In genomic region chr3:135393898-135394525, GRCh38 we compare ENCODE assay signal across 34 cellular contexts.
"Had no signal": no experiment of that assay in that cellular context is flagged by ENCODE, and none has a peak within 500 bp of the region (broad histone marks: within the 10 kb centered on the region; RNA-seq: fewer than 3 reads in every experiment).

No MANE protein-coding gene starts in this region.

- ATAC-seq: activated CD8-positive, alpha-beta T cell treated with anti-CD3 and anti-CD28 coated beads for 36 hours; activated naive CD4-positive, alpha-beta T cell treated with anti-CD3 and anti-CD28 coated beads, Interleukin-2, amount 50 U/mL, for 72 hours; activated T-cell treated with anti-CD3 and anti-CD28 coated beads, Interleukin-2, amount 50 U/mL, for 72 hours; Panc1; SK-N-SH treated with all-trans-retinoic acid at 6 μM for 48 hours had no signal

- DNase-seq: activated B cell treated with CpG ODN at 0.5 μM for 24 hours; activated CD4-positive, alpha-beta T cell treated with anti-CD3 and anti-CD28 coated beads for 1 hour; activated CD4-positive, alpha-beta T cell treated with anti-CD3 and anti-CD28 coated beads for 48 hours; activated CD4-positive, alpha-beta T cell treated with anti-CD3 and anti-CD28 coated beads, Interleukin-2, amount 50 U/mL, for 4 hours; activated CD8-positive, alpha-beta T cell treated with anti-CD3 and anti-CD28 coated beads for 36 hours; activated gamma-delta T cell; activated naive CD4-positive, alpha-beta T cell treated with Interleukin-2 at 50 U/mL for 16 hours; activated T-cell treated with anti-CD3 and anti-CD28 coated beads, Interleukin-2, amount 50 U/mL, for 1 hour; activated T-cell treated with anti-CD3 and anti-CD28 coated beads, Interleukin-2, amount 50 U/mL, for 72 hours; amniotic stem cell; aorta; brain microvascular endothelial cell; Kasumi-1; KG1; MG63; NCI-H1048; NCI-H1105 treated with DMSO at 0.1 percent for 48 hours; NCI-H1436; NCI-H1694; NCI-H1930; NCI-H2081 treated with DMSO at 0.1 percent for 48 hours; NCI-H226; NCI-H446 treated with DMSO at 0.1 percent for 48 hours; NCI-H524; SIG-M5; SW 1271; T-helper 1 cell; T-helper 2 cell; T-helper 9 cell had no signal

- H3K27ac ChIP-seq: brain microvascular endothelial cell, VCaP had no signal

- H3K27me3 ChIP-seq: brain microvascular endothelial cell, MG63 had no signal

- H3K4me3 Mint-ChIP-seq: activated B cell treated with CpG ODN at 0.5 μM for 24 hours; activated CD8-positive, alpha-beta T cell treated with anti-CD3 and anti-CD28 coated beads for 36 hours; activated T-cell treated with anti-CD3 and anti-CD28 coated beads, Interleukin-2, amount 50 U/mL, for 72 hours had no signal

- H3K27me3 Mint-ChIP-seq: activated B cell treated with CpG ODN at 0.5 μM for 24 hours; activated CD8-positive, alpha-beta T cell treated with anti-CD3 and anti-CD28 coated beads for 36 hours had no signal

- H3K27ac Mint-ChIP-seq: activated B cell treated with CpG ODN at 0.5 μM for 24 hours; activated CD8-positive, alpha-beta T cell treated with anti-CD3 and anti-CD28 coated beads for 36 hours; activated naive CD4-positive, alpha-beta T cell treated with anti-CD3 and anti-CD28 coated beads, Interleukin-2, amount 50 U/mL, for 72 hours; activated T-cell treated with anti-CD3 and anti-CD28 coated beads, Interleukin-2, amount 50 U/mL, for 72 hours; activated T-helper 2 cell treated with anti-CD3 and anti-CD28 coated beads, Interferon-gamma antibody, Interleukin-2, Interleukin-4, amounts not matched to agents 10 μg/mL and 5 μg/mL and 100 μg/mL, durations not matched to agents 14 hours and 24 hours and 36 hours had no signal

- H3K4me3 ChIP-seq: MG63 had no signal

- H3K4me1 Mint-ChIP-seq: activated B cell treated with CpG ODN at 0.5 μM for 24 hours had no signal

- H3K36me3 ChIP-seq: brain microvascular endothelial cell, MG63 had no signal
